ENCODE assay signal across 18 cellular contexts in the genomic region with DNA sequence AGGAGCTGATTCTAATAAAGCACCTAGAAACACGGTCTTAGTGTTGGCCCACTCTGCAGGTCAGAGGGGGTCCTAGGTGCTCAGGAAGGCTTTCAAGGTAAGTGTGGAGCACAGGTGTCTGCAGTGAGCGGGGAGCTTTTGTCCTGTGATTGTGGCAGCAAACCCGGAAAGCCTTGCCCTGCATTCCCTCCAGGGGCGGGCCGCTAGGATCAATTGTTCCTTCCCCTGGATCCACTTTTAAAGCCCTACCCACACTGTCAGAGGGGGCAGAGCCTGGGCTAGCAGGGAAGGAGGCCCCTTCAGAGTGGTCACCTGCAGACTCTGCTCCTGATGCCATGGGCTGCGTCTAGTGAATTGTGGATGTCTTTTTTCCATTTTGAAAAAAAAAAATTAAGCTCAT.
A peak's percentile ranks its signal among the peaks of the same experiment; 100 is the strongest.
DNase-seq lines count a peak whose midpoint lies in the region; ATAC-seq and TF ChIP-seq lines count a peak whose summit lies in the region.
"Had no signal": no experiment of that assay in that cellular context is flagged by ENCODE, and none has a peak within 500 bp of the region (broad histone marks: within the 10 kb centered on the region; RNA-seq: fewer than 3 reads in every experiment).

No MANE protein-coding gene starts in this region.

- H4K20me1 ChIP-seq in neural progenitor cell (ENCODE audit: low read depth): peaks cover 15% of the 10 kb centered on the region

- peak overlapping the region in 1 of 2 donors; percentile 39 for H3K4me3 Mint-ChIP-seq in CD14-positive monocyte
- H3K4me3 Mint-ChIP-seq in neural progenitor cell: peak overlapping the region; percentile 51

- H3K9ac ChIP-seq in adipocyte (ENCODE audit: low read length) (peak overlapping the region; percentile 19), neural progenitor cell (no peak overlapping the region)

- H3K27me3 ChIP-seq in adipocyte (replicated peaks; ENCODE audit: control insufficient read depth, insufficient read depth, low read length) (no peaks in the 10 kb centered on the region), neural progenitor cell (no peaks in the 10 kb centered on the region)

- H3K27me3 Mint-ChIP-seq in CD14-positive monocyte (ENCODE audit: low read depth in 3 of 3): peaks cover 0 to 5% (median 0%) of the 10 kb centered on the region in 3 donors
- H3K27me3 Mint-ChIP-seq in neural progenitor cell (ENCODE audit: insufficient read depth, low read depth): peaks cover 5% of the 10 kb centered on the region

- H3K9me3 Mint-ChIP-seq in CD14-positive monocyte: peaks cover 0 to 3% (median 0%) of the 10 kb centered on the region in 7 donors
- no peaks in the 10 kb centered on the region for H3K9me3 Mint-ChIP-seq in neural progenitor cell
- no peaks in the 10 kb centered on the region for H3K9me3 Mint-ChIP-seq in activated naive CD4-positive, alpha-beta T cell treated with anti-CD3 and anti-CD28 coated beads, Interleukin-2, amount 50 U/mL, for 72 hours

- intact Hi-C loops in CD14-positive monocyte (cut with micrococcal nuclease): loop anchor here in 1 of 2 donors (1.0 to 5.0 kb wide), 2 partner anchors 39 to 777 kb away; a partner anchor contains a TSS

- H3K27ac Mint-ChIP-seq in CD14-positive monocyte (peak overlapping the region; percentile 82 to 99 (median 99)), neural progenitor cell (peak overlapping the region; percentile 78)
- no peak overlapping the region for H3K27ac Mint-ChIP-seq in activated naive CD4-positive, alpha-beta T cell treated with anti-CD3 and anti-CD28 coated beads, Interleukin-2, amount 50 U/mL, for 72 hours

- H3K36me3 Mint-ChIP-seq in CD14-positive monocyte (peaks cover 23 to 28% of the 10 kb centered on the region in 2 donors), neural progenitor cell (peaks cover 9% of the 10 kb centered on the region)
- no peaks in the 10 kb centered on the region for H3K36me3 Mint-ChIP-seq in activated naive CD4-positive, alpha-beta T cell treated with anti-CD3 and anti-CD28 coated beads, Interleukin-2, amount 50 U/mL, for 72 hours

- H3K27ac ChIP-seq in neural progenitor cell: no peak overlapping the region
- H3K27ac ChIP-seq: 22Rv1, C4-2B had no signal

- H3K4me2 ChIP-seq in neural progenitor cell: peak overlapping the region; percentile 59

- H3K79me2 ChIP-seq in neural progenitor cell (ENCODE audit: low read depth): no peaks in the 10 kb centered on the region

- DNase-seq in CD14-positive monocyte (ENCODE audit: low spot score) (no peak), adipocyte (ENCODE audit: low read depth) (no peak), iPS-NIHi11 (ENCODE audit: low spot score) (peak; percentile 71), neural progenitor cell (ENCODE audit: low spot score) (peak; percentile 70), NCI-H1694 (lab: John Stamatoyannopoulos, UW) (no peak), KG1 (lab: John Stamatoyannopoulos, UW) (no peak)
- no peak for DNase-seq in activated naive CD4-positive, alpha-beta T cell treated with anti-CD3 and anti-CD28 coated beads, Interleukin-2, amount 50 U/mL, for 72 hours (ENCODE audit: low spot score in 2 of 2)
- no peak for DNase-seq in stimulated activated CD4-positive, alpha-beta T cell treated with anti-CD3 and anti-CD28 coated beads, Interleukin-2, amount 100 ng/mL, for 24 hours
- DNase-seq: DMS 273 treated with DMSO at 0.1 percent for 48 hours, DND-41, NCI-H1417, NCI-H187 treated with DMSO at 0.1 percent for 48 hours, NCI-H345, NCI-H524 treated with DMSO at 0.1 percent for 48 hours, SHP77 had no signal

- no peaks in the 10 kb centered on the region for H3K9me3 ChIP-seq in adipocyte (ENCODE audit: control insufficient read depth, low read length)
- no peaks in the 10 kb centered on the region for H3K9me3 ChIP-seq in neural progenitor cell (ENCODE audit: low read depth)
- H3K9me3 ChIP-seq: HAP-1 had no signal

- H3K36me3 ChIP-seq in adipocyte (ENCODE audit: control insufficient read depth, insufficient read depth, low read length, severe bottlenecking) (peaks cover 19% of the 10 kb centered on the region), neural progenitor cell (no peaks in the 10 kb centered on the region)
- H3K36me3 ChIP-seq: HAP-1 had no signal

- no peak for ATAC-seq in activated naive CD4-positive, alpha-beta T cell treated with anti-CD3 and anti-CD28 coated beads, Interleukin-2, amount 50 U/mL, for 72 hours

- H3K4me1 Mint-ChIP-seq in CD14-positive monocyte: peaks cover 44% of the 10 kb centered on the region
- H3K4me1 Mint-ChIP-seq in neural progenitor cell: peaks cover 25% of the 10 kb centered on the region

- H3K4me3 ChIP-seq in adipocyte (ENCODE audit: low read length) (no peak overlapping the region), neural progenitor cell (no peak overlapping the region)
- H3K4me3 ChIP-seq: HAP-1 had no signal

- H3F3A ChIP-seq in neural progenitor cell (ENCODE audit: low read depth): peaks cover 5% of the 10 kb centered on the region

- H3K4me1 ChIP-seq in adipocyte (ENCODE audit: control insufficient read depth, insufficient read depth, low read length) (peaks cover 55% of the 10 kb centered on the region), neural progenitor cell (peaks cover 18% of the 10 kb centered on the region)
- H3K4me1 ChIP-seq: HAP-1 had no signal

- H2AFZ ChIP-seq in neural progenitor cell (replicated peaks): no peak overlapping the region

- TF ChIP-seq CTCF in CD14-positive monocyte (IDR thresholded peaks at IDR 0.05) (no peak), neural progenitor cell (IDR thresholded peaks at IDR 0.05) (no peak)

Comparison
In these comparisons a context has a peak if more than half of its experiments do, and no peak if none do; other contexts are left out.
1. DNase-seq: peak in iPS-NIHi11 (single experiment) and neural progenitor cell (single experiment); none in CD14-positive monocyte (single experiment), adipocyte (single experiment), activated naive CD4-positive, alpha-beta T cell treated with anti-CD3 and anti-CD28 coated beads, Interleukin-2, amount 50 U/mL, for 72 hours (0 of 2), NCI-H1694 (single experiment), KG1 (single experiment) and stimulated activated CD4-positive, alpha-beta T cell treated with anti-CD3 and anti-CD28 coated beads, Interleukin-2, amount 100 ng/mL, for 24 hours (0 of 2).
2. H3K27ac Mint-ChIP-seq: peak in CD14-positive monocyte (7 of 7) and neural progenitor cell (single experiment); none in activated naive CD4-positive, alpha-beta T cell treated with anti-CD3 and anti-CD28 coated beads, Interleukin-2, amount 50 U/mL, for 72 hours (0 of 2).